Comparison of ENCODE assay signal across 1 cellular context in genomic region chrX:53683556-53684414, GRCh38.
TF ChIP-seq lines count a peak whose summit lies in the region.

No MANE protein-coding gene starts in this region.

TF ChIP-seq in K562, 482 proteins besides CTCF, POLR2A, EP300 and RAD21 (continued from another document and continues in another):
- TF ChIP-seq ZNF609 (CRISPR knock-in tag; IDR thresholded peaks at IDR 0.05; ENCODE audit: borderline replicate concordance), result no peak
- TF ChIP-seq ZNF212 (CRISPR knock-in tag; IDR thresholded peaks at IDR 0.05), result no peak
- TF ChIP-seq MLX (CRISPR knock-in tag; conservative IDR thresholded peaks at IDR 0.05), result no peak
- TF ChIP-seq ZNF57 (CRISPR knock-in tag; IDR thresholded peaks at IDR 0.05), result no peak
- TF ChIP-seq ETV1 (tag; conservative IDR thresholded peaks at IDR 0.05; ENCODE audit: low read depth), result no peak
- no peak for TF ChIP-seq RBM14 (IDR thresholded peaks at IDR 0.05; ENCODE audit: borderline replicate concordance, insufficient read depth, low read depth, low read length)
- TF ChIP-seq SIRT6 (IDR thresholded peaks at IDR 0.05; ENCODE audit: low read depth, low read length), result no peak
- no peak for TF ChIP-seq TGIF2 (CRISPR knock-in tag; IDR thresholded peaks at IDR 0.05)
- no peak for TF ChIP-seq ATF3 (IDR thresholded peaks at IDR 0.05)
- no peak for TF ChIP-seq ATF3 (CRISPR knock-in tag; conservative IDR thresholded peaks at IDR 0.05)
- no peak for TF ChIP-seq CSDE1 (IDR thresholded peaks at IDR 0.05)
- no peak for TF ChIP-seq MAFK (IDR thresholded peaks at IDR 0.05; ENCODE audit: low read length)
- no peak for TF ChIP-seq U2AF1 (optimal IDR thresholded peaks at IDR 0.05; ENCODE audit: low read depth, low read length)
- no peak for TF ChIP-seq PBX2 (CRISPR knock-in tag; IDR thresholded peaks at IDR 0.05; ENCODE audit: low read depth)
- TF ChIP-seq PBX2 (tag; conservative IDR thresholded peaks at IDR 0.05; ENCODE audit: low read depth), result no peak
- no peak for TF ChIP-seq RFX5 (IDR thresholded peaks at IDR 0.05; ENCODE audit: low read depth, low read length)
- no peak for TF ChIP-seq ZNF133 (CRISPR knock-in tag; IDR thresholded peaks at IDR 0.05)
- TF ChIP-seq DACH1 (IDR thresholded peaks at IDR 0.05; ENCODE audit: partially characterized antibody), result no peak
- TF ChIP-seq ZNF408 (CRISPR knock-in tag; IDR thresholded peaks at IDR 0.05; ENCODE audit: low read depth), result no peak
- TF ChIP-seq GMEB1 (CRISPR knock-in tag; IDR thresholded peaks at IDR 0.05), result no peak
- TF ChIP-seq HES1 (IDR thresholded peaks at IDR 0.05; ENCODE audit: low read depth), result no peak
- peak; percentile 60 for TF ChIP-seq HDAC3 (IDR thresholded peaks at IDR 0.05; ENCODE audit: borderline replicate concordance, partially characterized antibody)
- peak; percentile 71 for TF ChIP-seq L3MBTL2 (IDR thresholded peaks at IDR 0.05)
- no peak; the same call in 1 of the 2 replicates for TF ChIP-seq PKNOX1 (IDR thresholded peaks at IDR 0.05)
- no peak for TF ChIP-seq MED1 (CRISPR knock-in tag; IDR thresholded peaks at IDR 0.05; ENCODE audit: borderline replicate concordance)
- no peak for TF ChIP-seq CBX2 (IDR thresholded peaks at IDR 0.05; ENCODE audit: insufficient read depth, low read length, poor library complexity, severe bottlenecking)
- TF ChIP-seq ZNF511 (CRISPR knock-in tag; IDR thresholded peaks at IDR 0.05), result no peak; the same call in 1 of the 2 replicates
- TF ChIP-seq GTF2A2 (tag; IDR thresholded peaks at IDR 0.05), result no peak
- TF ChIP-seq NCOA6 (IDR thresholded peaks at IDR 0.05), result no peak
- no peak for TF ChIP-seq ZNF253 (CRISPR knock-in tag; conservative IDR thresholded peaks at IDR 0.05)
- peak; percentile 52 for TF ChIP-seq ASH1L (IDR thresholded peaks at IDR 0.05; ENCODE audit: borderline replicate concordance, low read depth, partially characterized antibody)
- peak; percentile 72 for TF ChIP-seq CXXC5 (CRISPR knock-in tag; IDR thresholded peaks at IDR 0.05)
- no peak for TF ChIP-seq ZNF347 (CRISPR knock-in tag; IDR thresholded peaks at IDR 0.05; ENCODE audit: low read depth)
- TF ChIP-seq ZSCAN32 (CRISPR knock-in tag; IDR thresholded peaks at IDR 0.05), result no peak
- no peak for TF ChIP-seq ZNF780A (CRISPR knock-in tag; IDR thresholded peaks at IDR 0.05)
- no peak for TF ChIP-seq PURB (CRISPR knock-in tag; IDR thresholded peaks at IDR 0.05; ENCODE audit: low read depth)
- TF ChIP-seq MECOM (CRISPR knock-in tag; IDR thresholded peaks at IDR 0.05), result no peak
- no peak for TF ChIP-seq MYNN (IDR thresholded peaks at IDR 0.05)
- no peak for TF ChIP-seq MYNN (CRISPR knock-in tag; IDR thresholded peaks at IDR 0.05)
- 0 out of 2 replicates have a peak, but pooled peaks have one; percentile 24 for TF ChIP-seq RNF2 (IDR thresholded peaks at IDR 0.05)
- no peak for TF ChIP-seq HDGF (IDR thresholded peaks at IDR 0.05)
- TF ChIP-seq EGR1 (conservative IDR thresholded peaks at IDR 0.05), result no peak; the same call in 1 of the 2 replicates
- no peak for TF ChIP-seq CREB5 (CRISPR knock-in tag; IDR thresholded peaks at IDR 0.05)
- TF ChIP-seq MITF (IDR thresholded peaks at IDR 0.05), result no peak
- TF ChIP-seq ARHGAP35 (IDR thresholded peaks at IDR 0.05; ENCODE audit: partially characterized antibody), result peak; percentile 94
- peak; percentile 85 for TF ChIP-seq ATF7 (IDR thresholded peaks at IDR 0.05)
- no peak for TF ChIP-seq ZBTB5 (IDR thresholded peaks at IDR 0.05)
- TF ChIP-seq CBFA2T3 (IDR thresholded peaks at IDR 0.05), result no peak
- TF ChIP-seq ETV6 (IDR thresholded peaks at IDR 0.05; ENCODE audit: borderline replicate concordance in 1 of 2, low read depth in 2 of 2, low read length in 1 of 2), result no peak
- no peak for TF ChIP-seq ETV6 (CRISPR knock-in tag; IDR thresholded peaks at IDR 0.05; ENCODE audit: borderline replicate concordance)
- no peak for TF ChIP-seq SMC3 (conservative IDR thresholded peaks at IDR 0.05; ENCODE audit: insufficient read depth, low read depth, low read length)
- peak; percentile 60 for TF ChIP-seq PCBP1 (IDR thresholded peaks at IDR 0.05; ENCODE audit: low read depth, low read length, poor library complexity, severe bottlenecking)
